1 cellular context compared by ENCODE assay signal in genomic region chr14:30751646-30752416, GRCh38.
TF ChIP-seq lines count a peak whose summit lies in the region.

No MANE protein-coding gene starts in this region.

TF ChIP-seq in HepG2, 621 proteins besides CTCF, POLR2A, EP300 and RAD21 (continued from another document):
- TF ChIP-seq DZIP1 (CRISPR knock-in tag; IDR thresholded peaks at IDR 0.05) (0 out of 2 replicates have a peak, but pooled peaks have one; percentile 50), HNRNPL (IDR thresholded peaks at IDR 0.05; ENCODE audit: low read depth, low read length) (0 out of 2 replicates have a peak, but pooled peaks have one; percentile 52), PCBP2 (optimal IDR thresholded peaks at IDR 0.05; ENCODE audit: low read depth, low read length, poor library complexity, severe bottlenecking) (no peak), XRCC5 (optimal IDR thresholded peaks at IDR 0.05; ENCODE audit: low read length) (peak; percentile 46), ATAD3A (CRISPR knock-in tag; IDR thresholded peaks at IDR 0.05) (no peak), SOX6 (IDR thresholded peaks at IDR 0.05) (no peak), SOX6 (CRISPR knock-in tag; IDR thresholded peaks at IDR 0.05) (no peak), MTA3 (CRISPR knock-in tag; IDR thresholded peaks at IDR 0.05) (peak; percentile 61; the same call in 1 of the 2 replicates), ZNF772 (CRISPR knock-in tag; IDR thresholded peaks at IDR 0.05) (0 out of 2 replicates have a peak, but pooled peaks have one; percentile 37), ZNF263 (CRISPR knock-in tag; IDR thresholded peaks at IDR 0.05) (no peak), NFRKB (IDR thresholded peaks at IDR 0.05) (no peak), POGK (CRISPR knock-in tag; conservative IDR thresholded peaks at IDR 0.05) (0 out of 2 replicates have a peak, but pooled peaks have one; percentile 7), CEBPB (IDR thresholded peaks at IDR 0.05; ENCODE audit: borderline replicate concordance, low read depth, low read length) (peak; percentile 77; the same call in 1 of the 2 replicates), ZNF709 (CRISPR knock-in tag; IDR thresholded peaks at IDR 0.05) (no peak), ZBTB20 (CRISPR knock-in tag; IDR thresholded peaks at IDR 0.05; ENCODE audit: borderline replicate concordance, low read depth) (no peak), NFE2L1 (CRISPR knock-in tag; IDR thresholded peaks at IDR 0.05; ENCODE audit: borderline replicate concordance) (no peak), ZNF724P (CRISPR knock-in tag; IDR thresholded peaks at IDR 0.05; ENCODE audit: borderline replicate concordance) (no peak), STAG1 (CRISPR knock-in tag; IDR thresholded peaks at IDR 0.05) (peak; percentile 48), CEBPG (CRISPR knock-in tag; IDR thresholded peaks at IDR 0.05) (peak; percentile 41), THAP7 (CRISPR knock-in tag; IDR thresholded peaks at IDR 0.05) (peak; percentile 60; the same call in 1 of the 2 replicates), ZNF552 (CRISPR knock-in tag; IDR thresholded peaks at IDR 0.05; ENCODE audit: borderline replicate concordance) (peak; percentile 68; the same call in 1 of the 2 replicates), SAP130 (CRISPR knock-in tag; IDR thresholded peaks at IDR 0.05; ENCODE audit: low read depth) (no peak), NR2F6 (IDR thresholded peaks at IDR 0.05) (peak; percentile 29; the same call in 1 of the 2 replicates), NR2F6 (CRISPR knock-in tag; IDR thresholded peaks at IDR 0.05) (no peak; the same call in 1 of the 2 replicates), PITX1 (CRISPR knock-in tag; IDR thresholded peaks at IDR 0.05) (0 out of 2 replicates have a peak, but pooled peaks have one; percentile 37), RAD51 (IDR thresholded peaks at IDR 0.05; ENCODE audit: borderline replicate concordance) (no peak), DDIT3 (CRISPR knock-in tag; IDR thresholded peaks at IDR 0.05) (no peak), SNAPC2 (CRISPR knock-in tag; IDR thresholded peaks at IDR 0.05) (no peak), ZNF501 (CRISPR knock-in tag; IDR thresholded peaks at IDR 0.05) (peak; percentile 46; the same call in 1 of the 2 replicates), ZNF629 (CRISPR knock-in tag; conservative IDR thresholded peaks at IDR 0.05) (no peak), SKI (IDR thresholded peaks at IDR 0.05; ENCODE audit: partially characterized antibody) (no peak), POLR2AphosphoS2 (IDR thresholded peaks at IDR 0.05; ENCODE audit: low read depth, low read length) (no peak), ZNF510 (CRISPR knock-in tag; IDR thresholded peaks at IDR 0.05; ENCODE audit: low read depth) (no peak), ZNF225 (CRISPR knock-in tag; IDR thresholded peaks at IDR 0.05) (0 out of 2 replicates have a peak, but pooled peaks have one; percentile 34), NRL (CRISPR knock-in tag; IDR thresholded peaks at IDR 0.05; ENCODE audit: borderline replicate concordance) (0 out of 2 replicates have a peak, but pooled peaks have one; percentile 35), ZNF317 (CRISPR knock-in tag; IDR thresholded peaks at IDR 0.05) (0 out of 2 replicates have a peak, but pooled peaks have one; percentile 47), ARID4A (CRISPR knock-in tag; IDR thresholded peaks at IDR 0.05; ENCODE audit: borderline replicate concordance) (peak; percentile 10; the same call in 1 of the 2 replicates), TBX3 (IDR thresholded peaks at IDR 0.05; ENCODE audit: borderline replicate concordance) (peak; percentile 33; the same call in 1 of the 2 replicates), U2AF1 (optimal IDR thresholded peaks at IDR 0.05; ENCODE audit: low read depth, low read length) (no peak), NR0B2 (CRISPR knock-in tag; IDR thresholded peaks at IDR 0.05) (no peak), MNT (IDR thresholded peaks at IDR 0.05) (0 out of 2 replicates have a peak, but pooled peaks have one; percentile 13), ZNF607 (CRISPR knock-in tag; IDR thresholded peaks at IDR 0.05; ENCODE audit: borderline replicate concordance) (peak; percentile 25; the same call in 1 of the 2 replicates), NONO (IDR thresholded peaks at IDR 0.05) (no peak), NONO (CRISPR knock-in tag; conservative IDR thresholded peaks at IDR 0.05) (no peak)
TF ChIP-seq in HepG2: peak in this region for 23.
